Comparison of ENCODE assay signal across 23 cellular contexts in genomic region chr16:56297684-56298083, GRCh38.
A peak's percentile ranks its signal among the peaks of the same experiment; 100 is the strongest.
DNase-seq lines count a peak whose midpoint lies in the region; ATAC-seq, FAIRE-seq and TF ChIP-seq lines count a peak whose summit lies in the region.
"Had no signal": no experiment of that assay in that cellular context is flagged by ENCODE, and none has a peak within 500 bp of the region (broad histone marks: within the 10 kb centered on the region; RNA-seq: fewer than 3 reads in every experiment).

No MANE protein-coding gene starts in this region.

- H3K27ac ChIP-seq in caudate nucleus (ENCODE audit: low read depth, low read length) (peak overlapping the region; percentile 100), kidney (ENCODE audit: low read depth in 2 of 2, low read length in 2 of 2) (no peak overlapping the region), pancreas (no peak overlapping the region)
- no peak overlapping the region for H3K27ac ChIP-seq in CD4-positive, alpha-beta memory T cell (ENCODE audit: low read depth, low read length)
- H3K27ac ChIP-seq: KMS-11 had no signal

- DNase-seq in caudate nucleus (lab: John Stamatoyannopoulos, UW) (peak in 5 of 61 donors; percentile 22 to 52 (median 37)), kidney (peak; percentile 26), posterior vena cava (ENCODE audit: low spot score) (peak; percentile 25), endothelial cell (ENCODE audit: low spot score) (no peak), pancreas (no peak), hippocampal formation (lab: John Stamatoyannopoulos, UW) (no peak)
- no peak for DNase-seq in CD4-positive, alpha-beta memory T cell
- DNase-seq: CD4-positive, CD25-positive, alpha-beta regulatory T cell; H7; NCI-H1048; NCI-H1417; NCI-H1694; NCI-H446 treated with DMSO at 0.1 percent for 48 hours; NCI-H526; NCI-H82; NK-92 treated with Interleukin-12 subunit alpha and Interleukin-12 subunit beta, amount 100 ng/mL, for 24 hours; PC-3; SK-N-SH had no signal

- no peak overlapping the region for H3K9ac ChIP-seq in kidney (ENCODE audit: low read length in 2 of 2)
- H3K9ac ChIP-seq: KMS-11, SK-N-SH had no signal

- intact Hi-C loops in kidney (cut with DNase I) = no loop called here
- intact Hi-C loops in posterior vena cava (cut with DNase I) = loop anchor here in 1 of 2 donors (10.0 kb wide), 1 partner anchor 103 kb away; the partner anchor contains the start of gene GNAO1
- intact Hi-C loops in CD4-positive, alpha-beta memory T cell (cut with micrococcal nuclease) = no loop called here
- intact Hi-C loops in pancreas (cut with DNase I) = no loop called here

- H3K36me3 ChIP-seq in kidney (ENCODE audit: control insufficient read depth in 1 of 2, insufficient read depth in 2 of 2, low read length in 2 of 2) = no peaks in the 10 kb centered on the region
- H3K36me3 ChIP-seq in CD4-positive, alpha-beta memory T cell (ENCODE audit: insufficient read depth, low read length) = no peaks in the 10 kb centered on the region
- H3K36me3 ChIP-seq in pancreas = no peaks in the 10 kb centered on the region

- H3K9me3 Mint-ChIP-seq in CD4-positive, alpha-beta memory T cell = peaks cover 0 to 1% (median 0%) of the 10 kb centered on the region in 8 donors
- H3K9me3 Mint-ChIP-seq in endothelial cell (ENCODE audit: unreplicated experiment) = no peaks in the 10 kb centered on the region
- H3K9me3 Mint-ChIP-seq: CD4-positive, CD25-positive, alpha-beta regulatory T cell; IgD-negative memory B cell had no signal

- FAIRE-seq in kidney (lab: Jason Lieb, UNC) (no peak), pancreas (lab: Jason Lieb, UNC) (no peak)
- FAIRE-seq: D721Med, GM18507 had no signal

- WGBS in pancreas, 2 donors = 73 to 84% methylated on average over 7 of the region's 7 CpGs

- no peaks in the 10 kb centered on the region for H3K36me3 Mint-ChIP-seq in CD4-positive, alpha-beta memory T cell
- no peaks in the 10 kb centered on the region for H3K36me3 Mint-ChIP-seq in endothelial cell (ENCODE audit: low read depth, unreplicated experiment)
- H3K36me3 Mint-ChIP-seq: CD4-positive, CD25-positive, alpha-beta regulatory T cell; IgD-negative memory B cell had no signal

- H3K9me3 ChIP-seq in kidney (ENCODE audit: control insufficient read depth in 1 of 2, low read length in 2 of 2) = no peaks in the 10 kb centered on the region
- no peaks in the 10 kb centered on the region for H3K9me3 ChIP-seq in CD4-positive, alpha-beta memory T cell (ENCODE audit: control insufficient read depth in 1 of 2, low read length in 2 of 2)
- H3K9me3 ChIP-seq in pancreas = no peaks in the 10 kb centered on the region
- H3K9me3 ChIP-seq: SK-N-SH had no signal

- CTCF ChIA-PET in CD4-positive, alpha-beta memory T cell (lab: Charles Lee; ENCODE audit: partially characterized antibody) = interaction anchor here (1.0 kb wide), 1 partner anchor 330 kb away, joined by 3 read pairs; no protein-coding TSS in a partner anchor

- no peaks in the 10 kb centered on the region for H3K27me3 ChIP-seq in CD4-positive, alpha-beta memory T cell (ENCODE audit: insufficient read depth, low read length)
- H3K27me3 ChIP-seq in pancreas = no peaks in the 10 kb centered on the region

- no peaks in the 10 kb centered on the region for H3K27me3 Mint-ChIP-seq in CD4-positive, alpha-beta memory T cell
- no peaks in the 10 kb centered on the region for H3K27me3 Mint-ChIP-seq in endothelial cell (ENCODE audit: unreplicated experiment)

- H3K27ac Mint-ChIP-seq in CD4-positive, alpha-beta memory T cell = no peak overlapping the region
- no peak overlapping the region for H3K27ac Mint-ChIP-seq in endothelial cell (ENCODE audit: unreplicated experiment)
- H3K27ac Mint-ChIP-seq: B cell; CD4-positive, CD25-positive, alpha-beta regulatory T cell had no signal

- H3K4me3 Mint-ChIP-seq in CD4-positive, alpha-beta memory T cell = no peak overlapping the region
- H3K4me3 Mint-ChIP-seq in endothelial cell (ENCODE audit: unreplicated experiment) = no peak overlapping the region
- H3K4me3 Mint-ChIP-seq: B cell; CD4-positive, CD25-positive, alpha-beta regulatory T cell had no signal

- ATAC-seq in pancreas = no peak
- ATAC-seq: PC-3 had no signal

- H3K4me3 ChIP-seq in kidney (ENCODE audit: low read length in 2 of 2) (no peak overlapping the region), pancreas (no peak overlapping the region)
- H3K4me3 ChIP-seq in CD4-positive, alpha-beta memory T cell (ENCODE audit: low read length in 2 of 2) = no peak overlapping the region

- peaks cover 0 to 18% (median 4%) of the 10 kb centered on the region in 4 donors for H3K4me1 Mint-ChIP-seq in CD4-positive, alpha-beta memory T cell
- H3K4me1 Mint-ChIP-seq in endothelial cell (ENCODE audit: unreplicated experiment) = no peaks in the 10 kb centered on the region

- POLR2A ChIA-PET in CD4-positive, alpha-beta memory T cell (lab: Charles Lee; ENCODE audit: partially characterized antibody) = no interaction called here

- no peak for TF ChIP-seq CTCF in kidney (IDR thresholded peaks at IDR 0.05; ENCODE audit: borderline replicate concordance, extremely low read depth, insufficient read depth)
- no peak for TF ChIP-seq CTCF in endothelial cell (IDR thresholded peaks at IDR 0.05; ENCODE audit: unreplicated experiment)
- no peak for TF ChIP-seq CTCF in pancreas (IDR thresholded peaks at IDR 0.05)

- H3K4me1 ChIP-seq in kidney (ENCODE audit: control insufficient read depth in 1 of 2, insufficient read depth in 1 of 2, low read depth in 1 of 2, low read length in 2 of 2) (peaks cover 0 to 2% of the 10 kb centered on the region in 2 donors), pancreas (no peaks in the 10 kb centered on the region)
- no peaks in the 10 kb centered on the region for H3K4me1 ChIP-seq in CD4-positive, alpha-beta memory T cell (ENCODE audit: insufficient read depth, low read length)

Comparison
In these comparisons a context has a peak if more than half of its experiments do, and no peak if none do; other contexts are left out.
1. DNase-seq: peak in kidney (single experiment) and posterior vena cava (single experiment); none in CD4-positive, alpha-beta memory T cell (0 of 5), endothelial cell (single experiment), pancreas (0 of 6) and hippocampal formation (0 of 2).